Comparison of ENCODE assay signal across 24 cellular contexts in genomic region chr18:62755946-62756345, GRCh38. TPM values are rescaled to one million over a fixed set of nuclear protein-coding genes. Genes with fewer than 3 reads are reported as not detected.
DNase-seq lines count a peak whose midpoint lies in the region; ATAC-seq, FAIRE-seq and TF ChIP-seq lines count a peak whose summit lies in the region.
"Had no signal": no experiment of that assay in that cellular context is flagged by ENCODE, and none has a peak within 500 bp of the region (broad histone marks: within the 10 kb centered on the region; RNA-seq: fewer than 3 reads in every experiment).

No MANE protein-coding gene starts in this region.

- H3K9me3 ChIP-seq in H1 (ENCODE audit: insufficient read depth in 2 of 2, low read depth in 1 of 2, low read length in 1 of 2): no peaks in the 10 kb centered on the region
- H3K9me3 ChIP-seq in keratinocyte (ENCODE audit: control insufficient read depth, low read depth, low read length): no peaks in the 10 kb centered on the region
- no peaks in the 10 kb centered on the region for H3K9me3 ChIP-seq in WERI-Rb-1 (ENCODE audit: severe bottlenecking)
- H3K9me3 ChIP-seq: SJSA1 had no signal

- no peaks in the 10 kb centered on the region for H3K9me1 ChIP-seq in keratinocyte (ENCODE audit: control insufficient read depth, extremely low read depth, insufficient read depth, low read length)

- H3K9me3 Mint-ChIP-seq in GM23338: no peaks in the 10 kb centered on the region
- no peaks in the 10 kb centered on the region for H3K9me3 Mint-ChIP-seq in stimulated activated memory B cell treated with anti-CD40 and anti-IgM and Interleukin-4, amounts not matched to agents 10 μg/mL and 1 μg/mL and 100 μg/mL, for 72 hours

- H3K4me2 ChIP-seq in GM23338 (no peak overlapping the region), H1 (ENCODE audit: insufficient read depth in 1 of 2, low read depth in 2 of 2, low read length in 2 of 2) (no peak overlapping the region), keratinocyte (ENCODE audit: control insufficient read depth, extremely low read depth, insufficient read depth, low read depth, low read length) (peak overlapping the region; percentile 1)

- H3K36me3 Mint-ChIP-seq in GM23338 (ENCODE audit: low read depth): peaks cover 17% of the 10 kb centered on the region
- H3K36me3 Mint-ChIP-seq in stimulated activated memory B cell treated with anti-CD40 and anti-IgM and Interleukin-4, amounts not matched to agents 10 μg/mL and 1 μg/mL and 100 μg/mL, for 72 hours: peaks cover 15% of the 10 kb centered on the region

- H3K27me3 Mint-ChIP-seq in GM23338 (ENCODE audit: insufficient read depth, low read depth, poor library complexity): peaks cover 5% of the 10 kb centered on the region
- no peaks in the 10 kb centered on the region for H3K27me3 Mint-ChIP-seq in stimulated activated memory B cell treated with anti-CD40 and anti-IgM and Interleukin-4, amounts not matched to agents 10 μg/mL and 1 μg/mL and 100 μg/mL, for 72 hours

- dilution Hi-C loops in keratinocyte (cut with MboI; ENCODE audit: extremely low pct_ligation_motif_present, low sequenced_read_pairs): no loop called here

- no peaks in the 10 kb centered on the region for H3K9me2 ChIP-seq in GM23338 (ENCODE audit: insufficient read depth)

- peak overlapping the region; percentile 69 for H3K27ac Mint-ChIP-seq in GM23338
- H3K27ac Mint-ChIP-seq in stimulated activated memory B cell treated with anti-CD40 and anti-IgM and Interleukin-4, amounts not matched to agents 10 μg/mL and 1 μg/mL and 100 μg/mL, for 72 hours: no peak overlapping the region

- H3K4me3 Mint-ChIP-seq in GM23338: no peak overlapping the region; the same call in 2 of the 3 replicates
- H3K4me3 Mint-ChIP-seq in stimulated activated memory B cell treated with anti-CD40 and anti-IgM and Interleukin-4, amounts not matched to agents 10 μg/mL and 1 μg/mL and 100 μg/mL, for 72 hours: no peak overlapping the region

- H3K79me2 ChIP-seq in GM23338 (replicated peaks; ENCODE audit: insufficient read depth) (peaks cover 88% of the 10 kb centered on the region), H1 (ENCODE audit: control insufficient read depth in 1 of 2, insufficient read depth in 2 of 2, low read length in 2 of 2) (peaks cover 19 to 100% of the 10 kb centered on the region in 2 experiments), keratinocyte (ENCODE audit: control insufficient read depth, insufficient read depth, low read length) (peaks cover 28% of the 10 kb centered on the region)

- H3K36me3 ChIP-seq in GM23338 (ENCODE audit: insufficient read depth): no peaks in the 10 kb centered on the region
- no peaks in the 10 kb centered on the region for H3K36me3 ChIP-seq in H1 (ENCODE audit: control insufficient read depth in 2 of 4, insufficient read depth in 4 of 4, low read length in 3 of 4)
- no peaks in the 10 kb centered on the region for H3K36me3 ChIP-seq in keratinocyte (ENCODE audit: control insufficient read depth in 2 of 2, extremely low read depth in 1 of 2, insufficient read depth in 2 of 2, low read length in 2 of 2)
- no peaks in the 10 kb centered on the region for H3K36me3 ChIP-seq in WERI-Rb-1
- H3K36me3 ChIP-seq: SJSA1 had no signal

- 0 out of 2 replicates have a peak overlapping the region, but pooled peaks have one; percentile 36 for H2BK5ac ChIP-seq in H1 (ENCODE audit: low read depth, low read length)

- no peak overlapping the region for H3K23ac ChIP-seq in H1 (ENCODE audit: insufficient read length)

- no peak overlapping the region for H3K4me3 ChIP-seq in GM23338
- H3K4me3 ChIP-seq in H1 (ENCODE audit: extremely low read depth in 1 of 4, insufficient read depth in 2 of 4, low read depth in 3 of 4, low read length in 4 of 4): no peak overlapping the region
- no peak overlapping the region for H3K4me3 ChIP-seq in keratinocyte (ENCODE audit: control insufficient read depth in 2 of 3, extremely low read depth in 1 of 3, insufficient read depth in 2 of 3, low read depth in 1 of 3, low read length in 3 of 3)
- H3K4me3 ChIP-seq in WERI-Rb-1 (ENCODE audit: low read depth, low read length): no peak overlapping the region
- H3K4me3 ChIP-seq: GM23248, SJSA1 had no signal

- POLR2A ChIA-PET in RWPE1 (lab: Yijun Ruan, JAX; ENCODE audit: low non-redundant PET): no interaction called here
- POLR2A ChIA-PET in H1 (lab: Charles Lee; ENCODE audit: partially characterized antibody): interaction anchor here (0.9 to 1.3 kb wide), 2 partner anchors 12 to 13 kb away, joined by 3 read pairs; no protein-coding TSS in a partner anchor

- no peak overlapping the region for H3K14ac ChIP-seq in H1 (ENCODE audit: insufficient read length)

- peak overlapping the region; percentile 82 for H2BK12ac ChIP-seq in H1 (ENCODE audit: low read depth, low read length)

- H3K27me3 ChIP-seq in GM23338 (ENCODE audit: insufficient read depth): no peaks in the 10 kb centered on the region
- H3K27me3 ChIP-seq in H1 (replicated peaks in 1 of 4; ENCODE audit: control insufficient read depth in 3 of 4, extremely low read depth in 1 of 4, insufficient read depth in 3 of 4, low read length in 3 of 4): no peaks in the 10 kb centered on the region
- no peaks in the 10 kb centered on the region for H3K27me3 ChIP-seq in keratinocyte (ENCODE audit: control insufficient read depth, extremely low read depth, insufficient read depth, low read length)
- H3K27me3 ChIP-seq in WERI-Rb-1 (ENCODE audit: insufficient read depth, low read depth, severe bottlenecking): no peaks in the 10 kb centered on the region
- H3K27me3 ChIP-seq: SJSA1 had no signal

- peaks cover 80% of the 10 kb centered on the region for H3K4me1 ChIP-seq in GM23338 (ENCODE audit: insufficient read depth)
- peaks cover 8 to 42% (median 35%) of the 10 kb centered on the region in 4 experiments for H3K4me1 ChIP-seq in H1 (replicated peaks in 1 of 4; ENCODE audit: control insufficient read depth in 3 of 4, insufficient read depth in 4 of 4, low read length in 3 of 4)
- H3K4me1 ChIP-seq in keratinocyte (ENCODE audit: control insufficient read depth, extremely low read depth, insufficient read depth, low read length): peaks cover 56% of the 10 kb centered on the region

- no peak overlapping the region for H2BK120ac ChIP-seq in H1 (replicated peaks; ENCODE audit: low read depth, low read length)

- H2AK5ac ChIP-seq in H1 (ENCODE audit: low read depth, low read length): no peak overlapping the region

- FAIRE-seq in H1 (lab: Jason Lieb, UNC) (no peak), keratinocyte (lab: Jason Lieb, UNC) (no peak)
- FAIRE-seq: GM12892 had no signal

- H4K5ac ChIP-seq in H1 (ENCODE audit: insufficient read length, low read depth, low read length): peak overlapping the region; percentile 41

- H3K9ac ChIP-seq in H1 (replicated peaks in 1 of 4; ENCODE audit: extremely low read depth in 1 of 4, low read depth in 3 of 4, low read length in 3 of 4) (no peak overlapping the region), keratinocyte (ENCODE audit: control insufficient read depth, extremely low read depth, insufficient read depth, low read length) (no peak overlapping the region)
- H3K9ac ChIP-seq: GM23248 had no signal

- CTCF ChIA-PET in RWPE1 (lab: Yijun Ruan, JAX) (interaction anchor here (0.6 kb wide), 1 partner anchor 13 kb away, joined by 3 read pairs; no protein-coding TSS in a partner anchor), H1 (lab: Charles Lee; ENCODE audit: partially characterized antibody) (interaction anchor here (0.8 to 1.0 kb wide), 3 partner anchors 9 to 20 kb away, joined by 3 to 5 read pairs (median 3); no protein-coding TSS in a partner anchor)

- WGBS in H1 (ENCODE audit: extremely low coverage in 1 of 2, insufficient coverage in 1 of 2, insufficient read length in 1 of 2, insufficient replicate concordance in 2 of 2, low coverage in 1 of 2, low lambda C conversion rate in 2 of 2, missing lambda C conversion rate in 1 of 2), 2 experiments: 78% methylated on average over 2 of the region's 2 CpGs; no CpG with 5 or more reads in 1 of the 2 experiments

- H3K27ac ChIP-seq in GM23338 (ENCODE audit: low read depth) (peak overlapping the region; percentile 91), RWPE1 (peak overlapping the region; percentile 38; the same call in 1 of the 2 replicates), H1 (ENCODE audit: low read depth, low read length) (no peak overlapping the region), keratinocyte (ENCODE audit: control insufficient read depth, insufficient read depth, low read length) (peak overlapping the region; percentile 11), WERI-Rb-1 (no peak overlapping the region)
- H3K27ac ChIP-seq: GM23248, SJSA1 had no signal

- H2BK20ac ChIP-seq in H1 (ENCODE audit: low read length): no peak overlapping the region

- H2AFZ ChIP-seq in GM23338: no peak overlapping the region
- no peak overlapping the region for H2AFZ ChIP-seq in H1 (ENCODE audit: low read length)
- no peak overlapping the region for H2AFZ ChIP-seq in keratinocyte (ENCODE audit: control insufficient read depth, low read length)
- H2AFZ ChIP-seq: GM23248 had no signal

- no peaks in the 10 kb centered on the region for H3K23me2 ChIP-seq in H1 (ENCODE audit: low read depth, low read length)

- no peak for TF ChIP-seq POLR2A in H1 (IDR thresholded peaks at IDR 0.05; ENCODE audit: control extremely low read depth in 1 of 2, low read depth in 2 of 2, low read length in 2 of 2)

- H4K8ac ChIP-seq in H1 (ENCODE audit: extremely low read depth, insufficient read depth, low read length): no peak overlapping the region

- no peak overlapping the region for H3K56ac ChIP-seq in H1 (replicated peaks; ENCODE audit: insufficient read length, low read depth, low read length)

- peak overlapping the region; percentile 66; the same call in 1 of the 2 replicates for H3K18ac ChIP-seq in H1 (ENCODE audit: extremely low read depth, low read length)

- peaks cover 93% of the 10 kb centered on the region for H3K4me1 Mint-ChIP-seq in GM23338
- H3K4me1 Mint-ChIP-seq in stimulated activated memory B cell treated with anti-CD40 and anti-IgM and Interleukin-4, amounts not matched to agents 10 μg/mL and 1 μg/mL and 100 μg/mL, for 72 hours: peaks cover 19% of the 10 kb centered on the region

- no peak for TF ChIP-seq CTCF in GM23338 (conservative IDR thresholded peaks at IDR 0.05; ENCODE audit: low read depth in 2 of 2)
- no peak for TF ChIP-seq CTCF in RWPE1 (conservative IDR thresholded peaks at IDR 0.05; ENCODE audit: low read depth)
- TF ChIP-seq CTCF in H1 (IDR thresholded peaks at IDR 0.05; ENCODE audit: control extremely low read depth in 1 of 3, insufficient read depth in 1 of 3, low read depth in 1 of 3, low read length in 3 of 3): no peak
- TF ChIP-seq CTCF in keratinocyte (optimal IDR thresholded peaks at IDR 0.05 in 1 of 3, IDR thresholded peaks at IDR 0.05 in 1 of 3, conservative IDR thresholded peaks at IDR 0.05 in 1 of 3; ENCODE audit: extremely low read depth in 1 of 3, insufficient read depth in 2 of 3, low read length in 3 of 3): no peak
- TF ChIP-seq CTCF in WERI-Rb-1 (IDR thresholded peaks at IDR 0.05; ENCODE audit: low read depth, low read length): no peak

- peaks cover 4% of the 10 kb centered on the region; the same call in 1 of the 2 replicates for H3K79me1 ChIP-seq in H1 (ENCODE audit: low read depth, low read length)

- H3K4ac ChIP-seq in H1 (replicated peaks; ENCODE audit: insufficient read length, low read depth, low read length): no peak overlapping the region

- H2BK15ac ChIP-seq in H1 (ENCODE audit: low read length): 0 out of 2 replicates have a peak overlapping the region, but pooled peaks have one; percentile 49

- H4K20me1 ChIP-seq in GM23338 (replicated peaks; ENCODE audit: insufficient read depth): no peaks in the 10 kb centered on the region
- H4K20me1 ChIP-seq in H1 (replicated peaks in 1 of 2; ENCODE audit: control insufficient read depth in 1 of 2, insufficient read depth in 2 of 2, low read length in 2 of 2): peaks cover 0 to 4% of the 10 kb centered on the region in 2 experiments
- no peaks in the 10 kb centered on the region for H4K20me1 ChIP-seq in keratinocyte (ENCODE audit: control insufficient read depth, extremely low read depth, insufficient read depth, low read length)

- DNase-seq in GM23338 (ENCODE audit: low spot score) (no peak), RWPE1 (ENCODE audit: low spot score) (no peak), H1 (ENCODE audit: low read depth in 1 of 2, low spot score in 2 of 2) (no peak), keratinocyte (ENCODE audit: low read depth, low spot score) (no peak), SK-N-DZ (ENCODE audit: low spot score) (no peak), NAMALWA (ENCODE audit: low spot score) (no peak), WERI-Rb-1 (no peak)
- DNase-seq: DMS153, DND-41, GM23248, HCEC 1CT, IMR-90, KG1, MM.1S, NCI-H1048, NCI-H1417, NCI-H1694, NCI-H2029 treated with DMSO at 0.1 percent for 48 hours, NCI-H226, NCI-H510A, Right ventricle myocardium superior had no signal

- TF ChIP-seq EP300 in H1 (IDR thresholded peaks at IDR 0.05; ENCODE audit: borderline replicate concordance in 1 of 2, low read depth in 2 of 2, low read length in 2 of 2): no peak

- no peak for TF ChIP-seq RAD21 in H1 (IDR thresholded peaks at IDR 0.05 in 1 of 2, conservative IDR thresholded peaks at IDR 0.05 in 1 of 2; ENCODE audit: low read depth in 2 of 2, low read length in 2 of 2)

- no peak for ATAC-seq in GM23338
- ATAC-seq in stimulated activated memory B cell treated with anti-CD40 and anti-IgM and Interleukin-4, amounts not matched to agents 10 μg/mL and 1 μg/mL and 100 μg/mL, for 72 hours: no peak

- H3F3A ChIP-seq in GM23338 (replicated peaks; ENCODE audit: low read depth): no peaks in the 10 kb centered on the region

- H4K91ac ChIP-seq in H1 (replicated peaks; ENCODE audit: insufficient read length, low read length): peak overlapping the region; percentile 71

RNA-seq across cellular contexts. Expression of gene PHLPP1, which starts 40.6 kb away (rescaled TPM):
- total RNA-seq in GM23338 (2014; rRNA removed; shearing (Covaris generic)): 72.5 and 73.6 TPM in 2 replicates
- 15.7 and 16.3 TPM in 2 replicates for polyA plus RNA-seq in GM23338 (2016; fragmentation: Nextera tagmentation; extraction: Ambion mirVana)
- total RNA-seq in H1 (2021; fragmentation: NEBNext Ultra II Directional; extraction: Animal tissue kit (Norgen Biotek cat#: 25700)): 66.3 and 67.4 TPM in 2 replicates
- 26.6 and 28.0 TPM in 2 replicates for polyA plus RNA-seq in H1 (2011; rRNA removed)
- polyA plus RNA-seq in H1 (2011; cell fraction: cytosol; rRNA removed): 23.4 TPM
- polyA plus RNA-seq in H1 (2011; cell fraction: nucleus; rRNA removed): 34.7 TPM
- polyA plus RNA-seq in H1 (2012, experiment 1 of 2): 25.6 to 34.5 TPM (median 29.9 TPM) in 4 replicates
- polyA plus RNA-seq in H1 (2012, experiment 2 of 2): 10.4 TPM
- 24.5 TPM for polyA plus RNA-seq in H1 (2013, experiment 1 of 2)
- polyA plus RNA-seq in H1 (2013, experiment 2 of 2): 25.0 TPM
- polyA minus RNA-seq in H1 (2011; rRNA and poly(A)+ RNA removed): 52.5 and 99.6 TPM in 2 replicates
- 46.8 TPM for polyA minus RNA-seq in H1 (2011; cell fraction: cytosol; rRNA and poly(A)+ RNA removed)
- 82.8 TPM for polyA minus RNA-seq in H1 (2011; cell fraction: nucleus; rRNA and poly(A)+ RNA removed)
- 5.8 to 10.0 TPM (median 8.4 TPM) in 3 replicates for polyA plus RNA-seq in keratinocyte
- polyA plus RNA-seq in keratinocyte (2011; ENCODE audit: low read depth): 2.9 TPM
- polyA plus RNA-seq in keratinocyte (2011; cell fraction: cytosol; rRNA removed): 5.0 and 6.7 TPM in 2 replicates
- 12.7 and 13.5 TPM in 2 replicates for polyA plus RNA-seq in keratinocyte (2011; cell fraction: nucleus; rRNA removed)
- polyA plus RNA-seq in keratinocyte (2012; ENCODE audit: low replicate concordance): 5.5 and 7.3 TPM in 2 replicates
- polyA minus RNA-seq in keratinocyte: 12.4 to 21.3 TPM (median 15.6 TPM) in 3 replicates
- polyA minus RNA-seq in keratinocyte (2011; cell fraction: cytosol; rRNA and poly(A)+ RNA removed): 7.3 TPM
- polyA minus RNA-seq in keratinocyte (2011; cell fraction: nucleus; rRNA and poly(A)+ RNA removed): 13.6 and 34.7 TPM in 2 replicates
- polyA plus RNA-seq in SK-N-DZ (2014; cell fraction: cytosol; rRNA removed): 4.3 and 10.0 TPM in 2 replicates
- polyA plus RNA-seq in SK-N-DZ (2014; cell fraction: nucleus; rRNA removed): 2.2 and 3.2 TPM in 2 replicates

Comparison
In these comparisons a context has a peak if more than half of its experiments do, and no peak if none do; other contexts are left out.
1. H3K27ac ChIP-seq: peak in GM23338 (single experiment), RWPE1 (single experiment) and keratinocyte (single experiment); none in H1 (single experiment) and WERI-Rb-1 (single experiment).